Comparison of ENCODE assay signal across 8 cellular contexts in the genomic region with DNA sequence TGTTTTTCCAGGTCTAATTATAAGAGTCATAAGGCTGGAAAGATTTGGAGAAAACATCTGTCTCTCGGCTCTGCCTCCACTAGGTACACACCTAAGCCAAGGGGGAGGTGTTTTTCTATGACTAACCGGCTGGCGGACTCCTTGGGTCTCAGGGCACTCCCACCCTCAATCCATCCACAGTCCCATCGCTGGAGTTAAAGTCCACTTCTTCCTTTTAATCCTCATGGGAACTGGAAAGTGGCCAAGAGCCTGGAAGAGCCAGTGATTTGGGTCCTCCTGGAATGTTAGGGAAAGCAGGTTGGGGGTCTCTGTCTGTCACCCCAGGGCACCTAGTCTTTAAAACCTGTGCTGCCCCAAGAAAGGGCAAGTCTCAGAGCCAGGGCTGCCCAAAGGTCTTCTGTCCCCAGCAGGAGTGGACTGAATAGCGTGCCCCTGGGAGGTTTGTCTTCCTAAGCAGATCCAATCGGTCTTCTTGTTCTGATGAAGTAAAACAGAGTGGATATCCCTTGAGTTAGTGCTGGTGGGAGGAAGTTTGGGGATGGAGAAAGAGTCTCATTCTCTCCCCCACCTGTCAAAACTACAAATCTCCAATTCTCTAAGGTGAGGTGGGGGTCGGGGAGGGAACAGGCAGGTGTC.
DNase-seq lines count a peak whose midpoint lies in the region; ATAC-seq and TF ChIP-seq lines count a peak whose summit lies in the region.

No MANE protein-coding gene starts in this region.

- H3K27me3 ChIP-seq in ascending aorta = no peaks in the 10 kb centered on the region
- no peaks in the 10 kb centered on the region for H3K27me3 ChIP-seq in gastrocnemius medialis

- TF ChIP-seq CTCF in ascending aorta (IDR thresholded peaks at IDR 0.05) (no peak), gastrocnemius medialis (IDR thresholded peaks at IDR 0.05 in 4 of 5, conservative IDR thresholded peaks at IDR 0.05 in 1 of 5) (no peak)

- H3K9me3 ChIP-seq in ascending aorta = no peaks in the 10 kb centered on the region
- no peaks in the 10 kb centered on the region for H3K9me3 ChIP-seq in gastrocnemius medialis

- H3K4me1 ChIP-seq in ascending aorta (peaks cover 46 to 59% of the 10 kb centered on the region in 2 donors), gastrocnemius medialis (peaks cover 60 to 65% of the 10 kb centered on the region in 2 donors)

- TF ChIP-seq POLR2A in gastrocnemius medialis (IDR thresholded peaks at IDR 0.05) = no peak

- H3K36me3 ChIP-seq in ascending aorta = no peaks in the 10 kb centered on the region
- no peaks in the 10 kb centered on the region for H3K36me3 ChIP-seq in gastrocnemius medialis

- peak; percentile 27 for DNase-seq in Caki2 (ENCODE audit: low read depth)
- no peak for DNase-seq in ascending aorta (ENCODE audit: low spot score in 2 of 2)
- peak; percentile 28 for DNase-seq in iris pigment epithelial cell (ENCODE audit: low read depth)
- no peak for DNase-seq in gastrocnemius medialis
- DNase-seq in cerebellar cortex (ENCODE audit: low spot score) = no peak

- H3K4me3 ChIP-seq in ascending aorta = no peak overlapping the region
- no peak overlapping the region for H3K4me3 ChIP-seq in gastrocnemius medialis

- peak overlapping the region; percentile 89 for H3K27ac ChIP-seq in ascending aorta
- H3K27ac ChIP-seq in gastrocnemius medialis = peak overlapping the region; percentile 59 to 80 (median 76)

- no peak for ATAC-seq in gastrocnemius medialis
- no peak for ATAC-seq in HG02623 (IDR thresholded peaks at IDR 0.05; ENCODE audit: unreplicated experiment)
- ATAC-seq in HG03442 (IDR thresholded peaks at IDR 0.05; ENCODE audit: unreplicated experiment) = no peak
- ATAC-seq in HG03439 (IDR thresholded peaks at IDR 0.05; ENCODE audit: unreplicated experiment) = no peak

- in situ Hi-C loops in Caki2 (cut with HindIII; ENCODE audit: low pct_unique_long_range_greater_than_20kb, low sequenced_read_pairs) = no loop called here
- in situ Hi-C loops in gastrocnemius medialis (cut with MboI; ENCODE audit: low sequenced_read_pairs in 4 of 4) = no loop called here

- intact Hi-C loops in ascending aorta (cut with DNase I) = no loop called here
- intact Hi-C loops in gastrocnemius medialis (cut with DNase I; ENCODE audit: low total_unique reads) = no loop called here

Comparison
In these comparisons a context has a peak if more than half of its experiments do, and no peak if none do; other contexts are left out.
1. DNase-seq: peak in Caki2 (single experiment) and iris pigment epithelial cell (single experiment); none in ascending aorta (0 of 2), gastrocnemius medialis (0 of 2) and cerebellar cortex (single experiment).